10 cellular contexts compared by ENCODE assay signal in the genomic region with DNA sequence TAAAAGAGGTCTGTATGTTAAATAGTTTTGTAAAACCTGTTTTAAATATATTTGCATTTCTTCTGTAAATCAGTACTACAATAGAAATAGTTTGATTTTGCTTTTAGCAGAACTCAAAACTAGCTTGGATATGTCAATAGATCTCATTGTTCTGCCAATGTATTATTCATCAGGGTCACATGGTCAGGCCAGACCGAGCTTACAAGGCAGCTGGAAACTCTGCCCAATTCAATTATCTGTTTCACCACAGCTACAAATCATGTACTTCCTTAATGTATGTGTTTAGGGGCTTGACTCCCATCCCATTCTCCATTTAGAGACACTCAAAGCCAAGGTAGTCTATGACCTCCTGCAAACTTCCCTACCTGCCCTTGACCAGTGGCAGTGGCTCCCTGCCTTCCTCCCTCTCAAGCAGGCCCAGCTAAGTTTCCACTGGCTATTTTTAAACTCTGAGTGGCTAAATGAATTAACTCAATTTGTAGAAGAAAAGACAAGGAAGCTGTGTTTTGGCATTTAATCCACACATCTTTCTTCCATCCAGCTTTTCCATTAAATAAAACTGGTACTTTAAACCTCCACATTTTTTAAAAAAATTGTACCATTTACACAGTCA. TPM values are rescaled to one million over a fixed set of nuclear protein-coding genes. Genes with fewer than 3 reads are reported as not detected.
DNase-seq lines count a peak whose midpoint lies in the region; ATAC-seq and TF ChIP-seq lines count a peak whose summit lies in the region.
"Had no signal": no experiment of that assay in that cellular context is flagged by ENCODE, and none has a peak within 500 bp of the region (broad histone marks: within the 10 kb centered on the region; RNA-seq: fewer than 3 reads in every experiment).

No MANE protein-coding gene starts in this region.

- peaks cover 6% of the 10 kb centered on the region for H3K9me3 Mint-ChIP-seq in activated naive CD8-positive, alpha-beta T cell treated with anti-CD3 and anti-CD28 coated beads, Interleukin-2, amount 50 U/mL, for 24 hours
- peaks cover 3% of the 10 kb centered on the region for H3K9me3 Mint-ChIP-seq in stimulated activated effector memory CD8-positive, alpha-beta T cell treated with anti-CD3 and anti-CD28 coated beads, Interleukin-12 subunit alpha, Interleukin-12 subunit beta, amount 100 ng/mL, for 72 hours

- TF ChIP-seq CTCF in coronary artery (IDR thresholded peaks at IDR 0.05): no peak

- H3K27ac Mint-ChIP-seq in activated naive CD8-positive, alpha-beta T cell treated with anti-CD3 and anti-CD28 coated beads, Interleukin-2, amount 50 U/mL, for 24 hours: no peak overlapping the region
- H3K27ac Mint-ChIP-seq in stimulated activated effector memory CD8-positive, alpha-beta T cell treated with anti-CD3 and anti-CD28 coated beads, Interleukin-12 subunit alpha, Interleukin-12 subunit beta, amount 100 ng/mL, for 72 hours: no peak overlapping the region

- no peak overlapping the region for H3K4me3 Mint-ChIP-seq in activated naive CD8-positive, alpha-beta T cell treated with anti-CD3 and anti-CD28 coated beads, Interleukin-2, amount 50 U/mL, for 24 hours
- H3K4me3 Mint-ChIP-seq in stimulated activated effector memory CD8-positive, alpha-beta T cell treated with anti-CD3 and anti-CD28 coated beads, Interleukin-12 subunit alpha, Interleukin-12 subunit beta, amount 100 ng/mL, for 72 hours: no peak overlapping the region

- H3K36me3 Mint-ChIP-seq in activated naive CD8-positive, alpha-beta T cell treated with anti-CD3 and anti-CD28 coated beads, Interleukin-2, amount 50 U/mL, for 24 hours (ENCODE audit: low read depth): no peaks in the 10 kb centered on the region
- no peaks in the 10 kb centered on the region for H3K36me3 Mint-ChIP-seq in stimulated activated effector memory CD8-positive, alpha-beta T cell treated with anti-CD3 and anti-CD28 coated beads, Interleukin-12 subunit alpha, Interleukin-12 subunit beta, amount 100 ng/mL, for 72 hours

- no peaks in the 10 kb centered on the region for H3K4me1 Mint-ChIP-seq in activated naive CD8-positive, alpha-beta T cell treated with anti-CD3 and anti-CD28 coated beads, Interleukin-2, amount 50 U/mL, for 24 hours
- H3K4me1 Mint-ChIP-seq in stimulated activated effector memory CD8-positive, alpha-beta T cell treated with anti-CD3 and anti-CD28 coated beads, Interleukin-12 subunit alpha, Interleukin-12 subunit beta, amount 100 ng/mL, for 72 hours: no peaks in the 10 kb centered on the region

- DNase-seq in NOMO-1 (lab: John Stamatoyannopoulos, UW; ENCODE audit: unreplicated experiment in 2 of 2) (peak; percentile 62 to 85), coronary artery (ENCODE audit: low spot score) (no peak), left colon (no peak), COR-L47 (lab: John Stamatoyannopoulos, UW) (no peak), NCI-H1105 treated with DMSO at 0.1 percent for 48 hours (lab: John Stamatoyannopoulos, UW) (no peak)
- DNase-seq in activated naive CD8-positive, alpha-beta T cell treated with anti-CD3 and anti-CD28 coated beads, Interleukin-2, amount 50 U/mL, for 24 hours: no peak
- no peak for DNase-seq in stimulated activated effector memory CD8-positive, alpha-beta T cell treated with anti-CD3 and anti-CD28 coated beads, Interleukin-12 subunit alpha, Interleukin-12 subunit beta, amount 100 ng/mL, for 72 hours (ENCODE audit: low spot score in 2 of 2)
- DNase-seq: activated naive CD4-positive, alpha-beta T cell treated with Interleukin-2 at 50 U/mL for 16 hours; NCI-H2107 had no signal

- intact Hi-C loops in left colon (cut with DNase I, micrococcal nuclease): no loop called here

- peaks cover 7% of the 10 kb centered on the region for H3K27me3 Mint-ChIP-seq in activated naive CD8-positive, alpha-beta T cell treated with anti-CD3 and anti-CD28 coated beads, Interleukin-2, amount 50 U/mL, for 24 hours

- H3K27ac ChIP-seq in coronary artery (peak overlapping the region in 1 of 2 donors; percentile 73), temporal lobe (ENCODE audit: low read depth, low read length) (peak overlapping the region; percentile 98)

- ATAC-seq in left colon: peak; percentile 10
- ATAC-seq in activated naive CD8-positive, alpha-beta T cell treated with anti-CD3 and anti-CD28 coated beads, Interleukin-2, amount 50 U/mL, for 24 hours: no peak
- ATAC-seq in stimulated activated effector memory CD8-positive, alpha-beta T cell treated with anti-CD3 and anti-CD28 coated beads, Interleukin-12 subunit alpha, Interleukin-12 subunit beta, amount 100 ng/mL, for 72 hours: no peak

- peak overlapping the region; percentile 29 for H3K4me3 ChIP-seq in coronary artery

RNA-seq across cellular contexts. Expression of gene SELENOP, which starts 46.4 kb away (rescaled TPM):
- 1,000 to 10,000 TPM; 1,235 to 2,399 TPM for total RNA-seq in left colon
- total RNA-seq in temporal lobe: 35.4 TPM

Comparison
In these comparisons a context has a peak if more than half of its experiments do, and no peak if none do; other contexts are left out.
1. DNase-seq: peak in NOMO-1 (2 of 2); none in coronary artery (single experiment), left colon (0 of 2), COR-L47 (single experiment), activated naive CD8-positive, alpha-beta T cell treated with anti-CD3 and anti-CD28 coated beads, Interleukin-2, amount 50 U/mL, for 24 hours (single experiment), NCI-H1105 treated with DMSO at 0.1 percent for 48 hours (single experiment) and stimulated activated effector memory CD8-positive, alpha-beta T cell treated with anti-CD3 and anti-CD28 coated beads, Interleukin-12 subunit alpha, Interleukin-12 subunit beta, amount 100 ng/mL, for 72 hours (0 of 2).
2. RNA of gene SELENOP, which starts 46.4 kb away (total RNA-seq): 1,235 to 2,399 TPM in left colon; 35.4 TPM in temporal lobe (single experiment); every median in the first group is over 10 times any median in the second.